9 cellular contexts compared by ENCODE assay signal in genomic region chrX:76555816-76556215, GRCh38.
DNase-seq lines count a peak whose midpoint lies in the region; ATAC-seq and TF ChIP-seq lines count a peak whose summit lies in the region.
"Had no signal": no experiment of that assay in that cellular context is flagged by ENCODE, and none has a peak within 500 bp of the region (broad histone marks: within the 10 kb centered on the region; RNA-seq: fewer than 3 reads in every experiment).

No MANE protein-coding gene starts in this region.

- no peaks in the 10 kb centered on the region for H3K9me3 ChIP-seq in OCI-LY7 (ENCODE audit: low read length)
- H3K9me3 ChIP-seq: neutrophil had no signal

- no peaks in the 10 kb centered on the region for H3K36me3 ChIP-seq in OCI-LY7 (ENCODE audit: insufficient read depth, low read length)
- H3K36me3 ChIP-seq: neutrophil had no signal

- intact Hi-C loops in OCI-LY7 (cut with micrococcal nuclease; ENCODE audit: unreplicated experiment): loop anchor here (5.0 to 10.0 kb wide), 2 partner anchors 869 to 1471 kb away; no protein-coding TSS in a partner anchor

- no peak overlapping the region for H2AFZ ChIP-seq in OCI-LY7 (ENCODE audit: low read length)

- peak; percentile 38 for DNase-seq in D341Med (ENCODE audit: low spot score)
- peak; percentile 1 for DNase-seq in GM19240 (ENCODE audit: insufficient read length, low spot score)
- peak; percentile 61 for DNase-seq in OCI-LY7 (ENCODE audit: low spot score)
- DNase-seq in fibroblast of villous mesenchyme (ENCODE audit: low read depth): peak; percentile 21
- DNase-seq in AG08395 (ENCODE audit: low spot score): no peak
- DNase-seq in NCI-H345 treated with DMSO at 0.1 percent for 48 hours (lab: John Stamatoyannopoulos, UW; ENCODE audit: unreplicated experiment): no peak
- DNase-seq in anterior cingulate cortex (lab: John Stamatoyannopoulos, UW): no peak

- no peak overlapping the region for H3K4me2 ChIP-seq in OCI-LY7 (ENCODE audit: low read length)

- no peak overlapping the region for H3K4me3 ChIP-seq in OCI-LY7 (ENCODE audit: low read depth, low read length, poor library complexity, severe bottlenecking)
- no peak overlapping the region for H3K4me3 ChIP-seq in fibroblast of villous mesenchyme (ENCODE audit: low read depth, low read length)

- no TSS peak for BruUV-seq in OCI-LY7 (replicated peaks; lab: Mats Ljungman, UMichigan)

- no peaks in the 10 kb centered on the region for H3K4me1 ChIP-seq in OCI-LY7 (ENCODE audit: insufficient read depth, low read length, poor library complexity, severe bottlenecking)

- no peaks in the 10 kb centered on the region for H3K79me2 ChIP-seq in OCI-LY7 (ENCODE audit: insufficient read depth, low read depth, low read length)

- H3K9me2 ChIP-seq in OCI-LY7 (ENCODE audit: insufficient read depth, low read length): no peaks in the 10 kb centered on the region

- no peak overlapping the region for H3K27ac ChIP-seq in OCI-LY7 (ENCODE audit: low read depth, low read length, poor library complexity, severe bottlenecking)
- H3K27ac ChIP-seq: neutrophil had no signal

- ATAC-seq in HG02588 (IDR thresholded peaks at IDR 0.05; ENCODE audit: unreplicated experiment): no peak

- TF ChIP-seq CTCF in OCI-LY7 (conservative IDR thresholded peaks at IDR 0.05; ENCODE audit: low read length): peak; percentile 72
- no peak for TF ChIP-seq CTCF in fibroblast of villous mesenchyme (IDR thresholded peaks at IDR 0.05; ENCODE audit: insufficient read depth, low read depth, low read length)

- POLR2A ChIA-PET in OCI-LY7 (lab: Charles Lee): no interaction called here

- CTCF ChIA-PET in OCI-LY7 (lab: Charles Lee; ENCODE audit: unreplicated experiment): no interaction called here

- H4K20me1 ChIP-seq in OCI-LY7 (ENCODE audit: insufficient read depth, low read length): no peaks in the 10 kb centered on the region

Comparison
In these comparisons a context has a peak if more than half of its experiments do, and no peak if none do; other contexts are left out.
1. DNase-seq: peak in D341Med (single experiment), GM19240 (single experiment), OCI-LY7 (single experiment) and fibroblast of villous mesenchyme (single experiment); none in AG08395 (single experiment), NCI-H345 treated with DMSO at 0.1 percent for 48 hours (single experiment) and anterior cingulate cortex (0 of 58).